In genomic region chr19:3338541-3339181, GRCh38 we compare ENCODE assay signal across 10 cellular contexts. TPM values are rescaled to one million over a fixed set of nuclear protein-coding genes. Genes with fewer than 3 reads are reported as not detected.
A peak's percentile ranks its signal among the peaks of the same experiment; 100 is the strongest.
DNase-seq lines count a peak whose midpoint lies in the region; ATAC-seq and TF ChIP-seq lines count a peak whose summit lies in the region.
"Had no signal": no experiment of that assay in that cellular context is flagged by ENCODE, and none has a peak within 500 bp of the region (broad histone marks: within the 10 kb centered on the region; RNA-seq: fewer than 3 reads in every experiment).

No MANE protein-coding gene starts in this region.

- peak; percentile 99 to 100 for ATAC-seq in naive thymus-derived CD8-positive, alpha-beta T cell
- ATAC-seq in psoas muscle (no peak), GM21390 (IDR thresholded peaks at IDR 0.05; ENCODE audit: unreplicated experiment) (no peak)

- H3K36me3 ChIP-seq in ascending aorta (no peaks in the 10 kb centered on the region), psoas muscle (ENCODE audit: insufficient read depth in 1 of 2, low read depth in 1 of 2) (no peaks in the 10 kb centered on the region)

- peaks cover 0 to 3% (median 0%) of the 10 kb centered on the region in 5 donors for H3K27me3 Mint-ChIP-seq in naive thymus-derived CD8-positive, alpha-beta T cell

- 66 to 72% (median 70%) methylated on average over 10 to 12 of the region's 12 CpGs for WGBS in psoas muscle, 3 donors

- H3K27ac Mint-ChIP-seq in naive thymus-derived CD8-positive, alpha-beta T cell, result peak overlapping the region; percentile 80 to 96 (median 92)

- no peaks in the 10 kb centered on the region for H3K36me3 Mint-ChIP-seq in naive thymus-derived CD8-positive, alpha-beta T cell

- intact Hi-C loops in ascending aorta (cut with DNase I) (loop anchor here (5.0 kb wide), 1 partner anchor 39 kb away; no protein-coding TSS in a partner anchor), psoas muscle (cut with DNase I) (no loop called here)

- H3K27ac ChIP-seq in 22Rv1 (peak overlapping the region; percentile 97), ascending aorta (peak overlapping the region; percentile 93 to 98), psoas muscle (no peak overlapping the region)

- no peaks in the 10 kb centered on the region for H3K9me3 Mint-ChIP-seq in naive thymus-derived CD8-positive, alpha-beta T cell

- H3K9me3 ChIP-seq in ascending aorta (no peaks in the 10 kb centered on the region), psoas muscle (no peaks in the 10 kb centered on the region)

- peak overlapping the region; percentile 42 to 84 (median 72) for H3K4me3 Mint-ChIP-seq in naive thymus-derived CD8-positive, alpha-beta T cell

- POLR2A ChIA-PET in naive thymus-derived CD8-positive, alpha-beta T cell (lab: Charles Lee), result interaction anchor here (0.5 to 4.5 kb wide), 12 partner anchors 12 to 714 kb away, joined by 3 to 24 read pairs (median 6); partner anchors contain the start of gene DOHH

- H3K4me1 ChIP-seq in ascending aorta (peaks cover 25 to 57% of the 10 kb centered on the region in 2 donors), psoas muscle (peaks cover 36% of the 10 kb centered on the region)

- H3K4me1 Mint-ChIP-seq in naive thymus-derived CD8-positive, alpha-beta T cell, result peaks cover 5 to 37% (median 9%) of the 10 kb centered on the region in 4 donors

- H3K27me3 ChIP-seq in ascending aorta (no peaks in the 10 kb centered on the region), psoas muscle (ENCODE audit: insufficient read depth in 3 of 3, low read length in 2 of 3) (no peaks in the 10 kb centered on the region)

- H3K4me3 ChIP-seq in ascending aorta (no peak overlapping the region), psoas muscle (no peak overlapping the region)

- peak in 4 of 5 donors; percentile 39 to 82 (median 52) for DNase-seq in T-helper 1 cell
- DNase-seq in ascending aorta (ENCODE audit: low spot score in 2 of 2), result peak in 1 of 2 donors; percentile 86
- DNase-seq in naive thymus-derived CD8-positive, alpha-beta T cell, result peak; percentile 59 to 88 (median 68)
- no peak for DNase-seq in NCI-H526 treated with DMSO at 0.1 percent for 48 hours (lab: John Stamatoyannopoulos, UW)
- DNase-seq in GOT3 (lab: John Stamatoyannopoulos, UW), result no peak
- no peak for DNase-seq in psoas muscle
- DNase-seq: amygdala, NCI-H1092 treated with DMSO at 0.1 percent for 48 hours had no signal

- TF ChIP-seq CTCF in 22Rv1 (IDR thresholded peaks at IDR 0.05) (no peak), ascending aorta (IDR thresholded peaks at IDR 0.05) (no peak), psoas muscle (IDR thresholded peaks at IDR 0.05) (no peak)

RNA-seq across cellular contexts. Expression of gene NFIC, which starts 27.7 kb away (rescaled TPM):
- total RNA-seq in ascending aorta, result 194 TPM
- total RNA-seq in naive thymus-derived CD8-positive, alpha-beta T cell, result 10 to 100 TPM; 30.2 to 34.8 TPM
- 10 to 100 TPM in 2 of 3 donors, 1 to 10 TPM in 1; 5.8 to 15.8 (median 12.1) TPM for polyA plus RNA-seq in naive thymus-derived CD8-positive, alpha-beta T cell
- total RNA-seq in psoas muscle, result 100 to 1,000 TPM; 209 to 439 (median 325) TPM
- polyA plus RNA-seq in psoas muscle, result 100 to 1,000 TPM in 2 of 3 donors, 10 to 100 TPM in 1; 100.0 to 270 (median 165) TPM

Comparison
In these comparisons a context has a peak if more than half of its experiments do, and no peak if none do; other contexts are left out.
1. DNase-seq: peak in T-helper 1 cell (4 of 5) and naive thymus-derived CD8-positive, alpha-beta T cell (10 of 10); none in NCI-H526 treated with DMSO at 0.1 percent for 48 hours (single experiment), GOT3 (single experiment) and psoas muscle (0 of 2).
2. ATAC-seq: peak in naive thymus-derived CD8-positive, alpha-beta T cell (2 of 2); none in psoas muscle (0 of 4) and GM21390 (single experiment).